ENCODE assay signal across 9 cellular contexts in genomic region chr3:112638327-112639020, GRCh38. TPM values are rescaled to one million over a fixed set of nuclear protein-coding genes. Genes with fewer than 3 reads are reported as not detected.
DNase-seq lines count a peak whose midpoint lies in the region; ATAC-seq and TF ChIP-seq lines count a peak whose summit lies in the region.
"Had no signal": no experiment of that assay in that cellular context is flagged by ENCODE, and none has a peak within 500 bp of the region (broad histone marks: within the 10 kb centered on the region; RNA-seq: fewer than 3 reads in every experiment).

No MANE protein-coding gene starts in this region.

- no peak overlapping the region for H3K4ac ChIP-seq in neuronal stem cell (ENCODE audit: low read length)

- H3K4me3 ChIP-seq in adipocyte (ENCODE audit: low read length) (peak overlapping the region; percentile 85), fibroblast of pulmonary artery (replicated peaks; ENCODE audit: low read depth, low read length) (peak overlapping the region; percentile 67), neuronal stem cell (ENCODE audit: low read length in 2 of 2) (no peak overlapping the region), tibial nerve (peak overlapping the region in 1 of 4 donors; percentile 53)

- no peak overlapping the region for H3K4me2 ChIP-seq in neuronal stem cell (ENCODE audit: insufficient read depth, low read length, poor library complexity, severe bottlenecking)

- H3K27ac ChIP-seq in neuronal stem cell (replicated peaks; ENCODE audit: low read length) (no peak overlapping the region), tibial nerve (peak overlapping the region in 3 of 4 donors; percentile 44 to 89 (median 88))

- H2BK120ac ChIP-seq in neuronal stem cell (ENCODE audit: low read depth, low read length): no peak overlapping the region

- H3K4me1 ChIP-seq in adipocyte (ENCODE audit: control insufficient read depth, insufficient read depth, low read length): peaks cover 45% of the 10 kb centered on the region
- peaks cover 16% of the 10 kb centered on the region in 2 donors for H3K4me1 ChIP-seq in neuronal stem cell (ENCODE audit: control insufficient read depth in 2 of 2, insufficient read depth in 1 of 2, low read depth in 1 of 2, low read length in 2 of 2)
- H3K4me1 ChIP-seq in tibial nerve: peaks cover 0 to 68% (median 10%) of the 10 kb centered on the region in 4 donors

- no peaks in the 10 kb centered on the region for H3K36me3 Mint-ChIP-seq in T-helper 17 cell (ENCODE audit: low read depth)
- H3K36me3 Mint-ChIP-seq: naive thymus-derived CD8-positive, alpha-beta T cell had no signal

- peak overlapping the region; percentile 2 for H2BK12ac ChIP-seq in neuronal stem cell (ENCODE audit: low read length)

- H3K4me1 Mint-ChIP-seq in T-helper 17 cell: peaks cover 17% of the 10 kb centered on the region

- no peak overlapping the region for H3K18ac ChIP-seq in neuronal stem cell (ENCODE audit: low read length)

- TF ChIP-seq CTCF in fibroblast of pulmonary artery (IDR thresholded peaks at IDR 0.05; ENCODE audit: low read length, missing control alignments) (no peak), tibial nerve (IDR thresholded peaks at IDR 0.05) (no peak)

- H2BK15ac ChIP-seq in neuronal stem cell (ENCODE audit: low read length): no peak overlapping the region

- WGBS in neuronal stem cell (ENCODE audit: extremely low coverage in 2 of 2, insufficient read length in 2 of 2, insufficient replicate concordance in 1 of 2), 2 donors: no CpG with 5 or more reads among the region's 17 CpGs
- WGBS in tibial nerve, 2 donors: 88 to 91% methylated on average over 14 to 17 of the region's 17 CpGs

- no peaks in the 10 kb centered on the region for H3K27me3 ChIP-seq in adipocyte (replicated peaks; ENCODE audit: control insufficient read depth, insufficient read depth, low read length)
- no peaks in the 10 kb centered on the region for H3K27me3 ChIP-seq in neuronal stem cell (ENCODE audit: control insufficient read depth in 3 of 3, insufficient read depth in 3 of 3, low read depth in 1 of 3, low read length in 3 of 3)
- H3K27me3 ChIP-seq in tibial nerve: no peaks in the 10 kb centered on the region

- no peak overlapping the region for H3K14ac ChIP-seq in neuronal stem cell (ENCODE audit: low read length)

- TF ChIP-seq POLR2A in tibial nerve (IDR thresholded peaks at IDR 0.05): no peak

- no peak overlapping the region for H2AFZ ChIP-seq in neuronal stem cell (ENCODE audit: low read length)

- peaks cover 40% of the 10 kb centered on the region for H3K36me3 ChIP-seq in adipocyte (ENCODE audit: control insufficient read depth, insufficient read depth, low read length, severe bottlenecking)
- H3K36me3 ChIP-seq in neuronal stem cell (replicated peaks in 1 of 2; ENCODE audit: control insufficient read depth in 2 of 2, insufficient read depth in 2 of 2, low read length in 2 of 2): peaks cover 0 to 13% of the 10 kb centered on the region in 2 donors
- H3K36me3 ChIP-seq in tibial nerve: no peaks in the 10 kb centered on the region

- no peaks in the 10 kb centered on the region for H3K79me1 ChIP-seq in neuronal stem cell (ENCODE audit: low read depth, low read length)

- DNase-seq in adipocyte (ENCODE audit: low read depth) (no peak), fibroblast of pulmonary artery (ENCODE audit: low read depth) (no peak), neuronal stem cell (ENCODE audit: low spot score) (no peak), tibial nerve (ENCODE audit: low spot score in 2 of 2) (no peak), NAMALWA (ENCODE audit: low spot score) (no peak), T-helper 17 cell (no peak)
- DNase-seq: COR-L47; naive thymus-derived CD8-positive, alpha-beta T cell had no signal

- H3K9ac ChIP-seq in adipocyte (ENCODE audit: low read length): peak overlapping the region; percentile 96
- no peak overlapping the region for H3K9ac ChIP-seq in neuronal stem cell (ENCODE audit: low read depth, low read length, poor library complexity)

- H3K27ac Mint-ChIP-seq in T-helper 17 cell: no peak overlapping the region
- H3K27ac Mint-ChIP-seq: naive thymus-derived CD8-positive, alpha-beta T cell had no signal

- no peak overlapping the region for H4K91ac ChIP-seq in neuronal stem cell (ENCODE audit: low read depth, low read length, poor library complexity)

- H3K23ac ChIP-seq in neuronal stem cell (ENCODE audit: low read depth, low read length, poor library complexity): no peak overlapping the region

- no peak overlapping the region for H2BK5ac ChIP-seq in neuronal stem cell (ENCODE audit: low read length)

- H4K8ac ChIP-seq in neuronal stem cell (ENCODE audit: low read depth, low read length): no peak overlapping the region

- H3K9me3 ChIP-seq in adipocyte (ENCODE audit: control insufficient read depth, low read length): no peaks in the 10 kb centered on the region
- H3K9me3 ChIP-seq in neuronal stem cell (replicated peaks in 1 of 2; ENCODE audit: control insufficient read depth in 2 of 2, insufficient read depth in 1 of 2, low read depth in 1 of 2, low read length in 2 of 2): peaks cover 0 to 35% of the 10 kb centered on the region in 2 donors
- no peaks in the 10 kb centered on the region for H3K9me3 ChIP-seq in tibial nerve
- H3K9me3 ChIP-seq in T-helper 17 cell (ENCODE audit: control insufficient read depth, low read length, poor library complexity, severe bottlenecking): no peaks in the 10 kb centered on the region

- no peak for TF ChIP-seq EP300 in tibial nerve (IDR thresholded peaks at IDR 0.05)

- peak overlapping the region; percentile 64 for H2AK5ac ChIP-seq in neuronal stem cell (ENCODE audit: low read depth, low read length)

- no peak overlapping the region for H3K4me3 Mint-ChIP-seq in T-helper 17 cell
- H3K4me3 Mint-ChIP-seq: naive thymus-derived CD8-positive, alpha-beta T cell had no signal

- H3K27me3 Mint-ChIP-seq in T-helper 17 cell: no peaks in the 10 kb centered on the region

- ATAC-seq in T-helper 17 cell (no peak), HG03025 (IDR thresholded peaks at IDR 0.05; ENCODE audit: low FRiP score, unreplicated experiment) (no peak)
- ATAC-seq: naive thymus-derived CD8-positive, alpha-beta T cell had no signal

RNA-seq across cellular contexts. Expression of gene CCDC80, which starts 2.5 kb away (rescaled TPM):
- polyA plus RNA-seq in neuronal stem cell (2013, experiment 1 of 2): 10.8 TPM
- 10.7 TPM for polyA plus RNA-seq in neuronal stem cell (2013, experiment 2 of 2)
- 100 to 1,000 TPM in 1 of 4 donors, 10 to 100 TPM in 3; 19.4 to 129 (median 31.1) TPM for total RNA-seq in tibial nerve
- total RNA-seq in T-helper 17 cell: not detected
- total RNA-seq: naive thymus-derived CD8-positive, alpha-beta T cell had no signal

Comparison
In these comparisons a context has a peak if more than half of its experiments do, and no peak if none do; other contexts are left out.
1. H3K4me3 ChIP-seq: peak in adipocyte (single experiment) and fibroblast of pulmonary artery (single experiment); none in neuronal stem cell (0 of 2).
2. RNA of gene CCDC80, which starts 2.5 kb away (total RNA-seq): 19.4 to 129 TPM in tibial nerve; not detected in T-helper 17 cell; every median in the first group is over 10 times any median in the second.